ENCODE assay signal across 9 cellular contexts in genomic region chr3:117699058-117699457, GRCh38.
"Had no signal": no experiment of that assay in that cellular context is flagged by ENCODE, and none has a peak within 500 bp of the region (broad histone marks: within the 10 kb centered on the region; RNA-seq: fewer than 3 reads in every experiment).

No MANE protein-coding gene starts in this region.

- H3K9ac ChIP-seq: GM23248, KMS-11 had no signal

- FAIRE-seq: HTR-8/SVneo had no signal

- H3K36me3 ChIP-seq: HAP-1 had no signal

- H3K9me3 ChIP-seq: HAP-1 had no signal

- H3K4me3 ChIP-seq: GM23248, HAP-1 had no signal

- DNase-seq: GM23248, GOT3, H7, HFFc6, KBM-7 had no signal

- ATAC-seq: HCT116 had no signal

- H2AFZ ChIP-seq: GM23248 had no signal

- H3K4me2 ChIP-seq: KMS-11 had no signal

- H3K27ac ChIP-seq: GM23248, KMS-11 had no signal
